Comparison of ENCODE assay signal across 8 cellular contexts in the genomic region with DNA sequence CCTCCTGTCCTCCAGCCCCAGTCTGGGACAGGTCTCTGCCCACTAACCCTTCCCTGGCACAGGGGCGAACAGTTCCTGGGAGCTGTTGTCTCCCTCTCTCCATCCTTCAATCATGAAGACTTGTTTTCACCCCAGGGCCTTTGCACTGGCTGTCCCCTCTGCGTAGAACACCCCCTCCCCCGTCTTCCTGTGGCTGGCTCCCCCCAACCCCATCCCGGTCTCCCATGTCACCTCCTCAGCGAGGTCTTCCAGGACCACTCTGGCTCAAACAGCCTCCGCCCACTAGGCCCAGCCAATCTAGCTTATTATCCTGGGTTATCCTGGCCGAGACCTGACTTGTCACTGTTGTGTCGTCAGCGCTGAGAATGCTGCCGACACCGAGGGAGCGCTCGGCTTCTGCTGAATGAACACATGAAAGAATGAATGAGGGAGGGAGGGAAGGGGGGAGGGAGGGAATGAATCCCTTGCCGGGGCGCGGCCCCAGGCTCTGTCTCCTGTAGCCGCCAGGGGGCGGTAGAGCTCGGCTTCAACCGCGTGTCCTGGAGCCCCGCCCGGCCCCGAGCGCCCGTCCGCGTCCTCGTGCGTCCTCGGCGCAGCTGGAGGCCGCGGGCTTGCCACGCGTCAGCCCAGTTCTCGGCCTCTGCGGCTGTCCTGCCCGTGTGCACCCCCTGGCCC. TPM values are rescaled to one million over a fixed set of nuclear protein-coding genes. Genes with fewer than 3 reads are reported as not detected.
DNase-seq lines count a peak whose midpoint lies in the region; ATAC-seq lines count a peak whose summit lies in the region.
"Not testable (repeated sequence)": the region's sequence is repeated elsewhere in the genome, so short reads cannot be mapped to it uniquely, and the experiment has no call there.

No MANE protein-coding gene starts in this region.

- intact Hi-C loops in Right ventricle myocardium superior (cut with DNase I) = loop anchor here (10.0 kb wide), 1 partner anchor 138 kb away; no protein-coding TSS in a partner anchor
- intact Hi-C loops in naive thymus-derived CD4-positive, alpha-beta T cell (cut with micrococcal nuclease) = loop anchor here in 1 of 2 donors (10.0 kb wide), 1 partner anchor 198 kb away; no protein-coding TSS in a partner anchor

- not testable (repeated sequence) for H3K4me3 Mint-ChIP-seq in CD4-positive, CD25-positive, alpha-beta regulatory T cell; activated naive CD8-positive, alpha-beta T cell treated with anti-CD3 and anti-CD28 coated beads, Interleukin-2, amount 10 ng/mL, durations not matched to agents 7 days and 5 days; naive thymus-derived CD4-positive, alpha-beta T cell

- CTCF ChIA-PET in naive thymus-derived CD4-positive, alpha-beta T cell (lab: Charles Lee) = not testable (repeated sequence)

- H3K27ac Mint-ChIP-seq in CD4-positive, CD25-positive, alpha-beta regulatory T cell; activated naive CD8-positive, alpha-beta T cell treated with anti-CD3 and anti-CD28 coated beads, Interleukin-2, amount 10 ng/mL, durations not matched to agents 7 days and 5 days: not testable (repeated sequence)
- H3K27ac Mint-ChIP-seq in naive thymus-derived CD4-positive, alpha-beta T cell = peak overlapping the region in 1 of 9 donors; percentile 25

- not testable (repeated sequence) for H3K27ac ChIP-seq in CD4-positive, CD25-positive, alpha-beta regulatory T cell (ENCODE audit: insufficient read depth, low read length, poor library complexity, severe bottlenecking); naive thymus-derived CD4-positive, alpha-beta T cell (ENCODE audit: low read depth, low read length)

- not testable (repeated sequence) for H3K9me3 Mint-ChIP-seq in CD4-positive, CD25-positive, alpha-beta regulatory T cell; activated naive CD8-positive, alpha-beta T cell treated with anti-CD3 and anti-CD28 coated beads, Interleukin-2, amount 10 ng/mL, durations not matched to agents 7 days and 5 days; naive thymus-derived CD4-positive, alpha-beta T cell

- not testable (repeated sequence) for H3K27me3 Mint-ChIP-seq in CD4-positive, CD25-positive, alpha-beta regulatory T cell; activated naive CD8-positive, alpha-beta T cell treated with anti-CD3 and anti-CD28 coated beads, Interleukin-2, amount 10 ng/mL, durations not matched to agents 7 days and 5 days; naive thymus-derived CD4-positive, alpha-beta T cell

- not testable (repeated sequence) for H3K9me3 ChIP-seq in CD4-positive, CD25-positive, alpha-beta regulatory T cell (ENCODE audit: control insufficient read depth in 2 of 2, low read length in 2 of 2); naive thymus-derived CD4-positive, alpha-beta T cell (ENCODE audit: control insufficient read depth in 2 of 3, low read length in 3 of 3)

- POLR2A ChIA-PET in activated naive CD8-positive, alpha-beta T cell treated with anti-CD3 and anti-CD28 coated beads, Interleukin-2, amount 10 ng/mL, durations not matched to agents 7 days and 5 days (lab: Charles Lee); naive thymus-derived CD4-positive, alpha-beta T cell (lab: Charles Lee): not testable (repeated sequence)

- not testable (repeated sequence) for DNase-seq in CD4-positive, CD25-positive, alpha-beta regulatory T cell; activated naive CD8-positive, alpha-beta T cell treated with anti-CD3 and anti-CD28 coated beads, Interleukin-2, amount 10 ng/mL, durations not matched to agents 7 days and 5 days; naive thymus-derived CD4-positive, alpha-beta T cell
- DNase-seq in Right ventricle myocardium superior = peak; percentile 40
- peak; percentile 12 for DNase-seq in stimulated activated naive CD8-positive, alpha-beta T cell treated with anti-CD3 and anti-CD28 coated beads, Interleukin-15, Interleukin-2, amounts not matched to agents 100 U/mL and 50 U/mL, for 24 hours

- not testable (repeated sequence) for H3K27me3 ChIP-seq in CD4-positive, CD25-positive, alpha-beta regulatory T cell (ENCODE audit: control insufficient read depth, insufficient read depth, low read length); naive thymus-derived CD4-positive, alpha-beta T cell (ENCODE audit: control insufficient read depth in 2 of 2, insufficient read depth in 2 of 2, low read length in 2 of 2)

- ATAC-seq in CD4-positive, CD25-positive, alpha-beta regulatory T cell (ENCODE audit: low read depth in 2 of 2) = peak; percentile 72 to 75
- peak; percentile 49 for ATAC-seq in GM21423 (IDR thresholded peaks at IDR 0.05; ENCODE audit: unreplicated experiment)
- ATAC-seq in HG02981 (IDR thresholded peaks at IDR 0.05; ENCODE audit: unreplicated experiment) = peak; percentile 53
- ATAC-seq in SK-N-SH treated with all-trans-retinoic acid at 6 μM for 48 hours = peak; percentile 84
- ATAC-seq in activated naive CD8-positive, alpha-beta T cell treated with anti-CD3 and anti-CD28 coated beads, Interleukin-2, amount 10 ng/mL, durations not matched to agents 7 days and 5 days (ENCODE audit: low read depth) = peak; percentile 86
- peak; percentile 92 for ATAC-seq in Right ventricle myocardium superior (ENCODE audit: poor library complexity)
- ATAC-seq in naive thymus-derived CD4-positive, alpha-beta T cell = peak; percentile 91
- ATAC-seq in stimulated activated naive CD8-positive, alpha-beta T cell treated with anti-CD3 and anti-CD28 coated beads, Interleukin-15, Interleukin-2, amounts not matched to agents 100 U/mL and 50 U/mL, for 24 hours = peak; percentile 70

- H3K4me1 Mint-ChIP-seq in CD4-positive, CD25-positive, alpha-beta regulatory T cell; activated naive CD8-positive, alpha-beta T cell treated with anti-CD3 and anti-CD28 coated beads, Interleukin-2, amount 10 ng/mL, durations not matched to agents 7 days and 5 days; naive thymus-derived CD4-positive, alpha-beta T cell: not testable (repeated sequence)

- H3K4me3 ChIP-seq in CD4-positive, CD25-positive, alpha-beta regulatory T cell (ENCODE audit: low read depth, low read length); naive thymus-derived CD4-positive, alpha-beta T cell (ENCODE audit: low read length): not testable (repeated sequence)

- H3K36me3 ChIP-seq in CD4-positive, CD25-positive, alpha-beta regulatory T cell (ENCODE audit: control insufficient read depth, insufficient read depth, low read length); naive thymus-derived CD4-positive, alpha-beta T cell (ENCODE audit: control insufficient read depth in 2 of 3, insufficient read depth in 3 of 3, low read length in 3 of 3): not testable (repeated sequence)

- not testable (repeated sequence) for H3K36me3 Mint-ChIP-seq in CD4-positive, CD25-positive, alpha-beta regulatory T cell; activated naive CD8-positive, alpha-beta T cell treated with anti-CD3 and anti-CD28 coated beads, Interleukin-2, amount 10 ng/mL, durations not matched to agents 7 days and 5 days; naive thymus-derived CD4-positive, alpha-beta T cell

- H3K4me1 ChIP-seq in CD4-positive, CD25-positive, alpha-beta regulatory T cell (ENCODE audit: control insufficient read depth, insufficient read depth, low read length, poor library complexity, severe bottlenecking); naive thymus-derived CD4-positive, alpha-beta T cell (ENCODE audit: control insufficient read depth in 2 of 2, insufficient read depth in 2 of 2, low read length in 2 of 2): not testable (repeated sequence)

RNA-seq across cellular contexts. Expression of a gene that starts 31.8 kb away (rescaled TPM):
- 70.6 TPM for total RNA-seq in CD4-positive, CD25-positive, alpha-beta regulatory T cell
- polyA plus RNA-seq in CD4-positive, CD25-positive, alpha-beta regulatory T cell = 10 to 100 TPM; 63.4 to 71.9 (median 68.3) TPM
- total RNA-seq in activated naive CD8-positive, alpha-beta T cell treated with anti-CD3 and anti-CD28 coated beads, Interleukin-2, amount 10 ng/mL, durations not matched to agents 7 days and 5 days = 10 to 100 TPM; 53.6 to 56.8 TPM
- 30.8 TPM for total RNA-seq in Right ventricle myocardium superior
- 100 to 1,000 TPM in 1 of 5 experiments, 10 to 100 TPM in 4; 37.5 to 127 (median 39.2) TPM for total RNA-seq in naive thymus-derived CD4-positive, alpha-beta T cell
- 10 to 100 TPM; 47.7 to 76.7 TPM for polyA plus RNA-seq in naive thymus-derived CD4-positive, alpha-beta T cell

RNA-seq across cellular contexts. Expression of a gene that starts 59.8 kb away (rescaled TPM):
- 0.15 TPM for total RNA-seq in CD4-positive, CD25-positive, alpha-beta regulatory T cell
- not detected for polyA plus RNA-seq in CD4-positive, CD25-positive, alpha-beta regulatory T cell
- not detected for total RNA-seq in activated naive CD8-positive, alpha-beta T cell treated with anti-CD3 and anti-CD28 coated beads, Interleukin-2, amount 10 ng/mL, durations not matched to agents 7 days and 5 days
- 12.2 TPM for total RNA-seq in Right ventricle myocardium superior
- under 1 TPM in 2 of 5 experiments, not detected in 3; 0.19 to 0.24 TPM for total RNA-seq in naive thymus-derived CD4-positive, alpha-beta T cell
- polyA plus RNA-seq in naive thymus-derived CD4-positive, alpha-beta T cell = not detected

Comparison
In these comparisons a context has a peak if more than half of its experiments do, and no peak if none do; other contexts are left out.
1. RNA of a gene that starts 59.8 kb away (total RNA-seq): 12.2 TPM in Right ventricle myocardium superior (single experiment); 0.15 TPM in CD4-positive, CD25-positive, alpha-beta regulatory T cell (single experiment), 0.19 to 0.24 TPM in naive thymus-derived CD4-positive, alpha-beta T cell and not detected in activated naive CD8-positive, alpha-beta T cell treated with anti-CD3 and anti-CD28 coated beads, Interleukin-2, amount 10 ng/mL, durations not matched to agents 7 days and 5 days; every median in the first group is over 10 times any median in the second.
2. Peak in every context shown above with its lines, with median percentiles within 50 percentile points of each other: ATAC-seq.